ENCODE assay signal across 16 cellular contexts in the genomic region with DNA sequence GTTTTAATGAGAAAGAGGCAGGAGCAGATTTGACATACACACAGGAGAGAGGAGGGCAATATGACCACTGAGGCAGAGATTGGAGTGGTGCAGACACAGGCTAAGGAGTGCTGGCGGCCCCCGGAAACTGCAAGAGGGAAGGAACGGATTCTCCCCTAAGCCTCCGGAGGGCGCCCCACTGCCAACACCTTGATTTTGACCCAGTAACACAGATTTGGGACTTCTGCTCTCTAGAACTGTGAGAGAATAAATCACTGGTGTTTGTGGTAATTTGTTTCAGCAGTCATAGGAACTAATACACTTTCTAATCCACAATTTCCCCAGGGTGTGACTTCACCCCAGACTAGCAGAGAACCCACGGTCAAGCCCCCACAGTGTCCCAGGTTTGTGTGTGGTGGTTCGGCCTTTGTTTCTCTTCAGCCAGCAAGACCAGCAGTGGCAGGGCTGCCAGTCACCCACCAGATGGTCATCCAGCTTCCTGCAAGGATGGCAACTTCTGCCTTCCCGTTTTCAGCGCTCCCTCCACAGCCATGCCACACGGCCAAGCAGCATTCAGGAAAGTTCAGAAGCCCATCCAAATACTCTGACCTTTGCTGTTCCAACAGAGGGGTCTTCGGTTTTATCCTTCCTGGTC. TPM values are rescaled to one million over a fixed set of nuclear protein-coding genes. Genes with fewer than 3 reads are reported as not detected.
DNase-seq lines count a peak whose midpoint lies in the region; TF ChIP-seq lines count a peak whose summit lies in the region.
"Had no signal": no experiment of that assay in that cellular context is flagged by ENCODE, and none has a peak within 500 bp of the region (broad histone marks: within the 10 kb centered on the region; RNA-seq: fewer than 3 reads in every experiment).

No MANE protein-coding gene starts in this region.

- no peaks in the 10 kb centered on the region for H3K9me3 Mint-ChIP-seq in activated naive CD4-positive, alpha-beta T cell treated with anti-CD3 and anti-CD28 coated beads for 36 hours
- H3K9me3 Mint-ChIP-seq: activated naive CD4-positive, alpha-beta T cell treated with anti-CD3 and anti-CD28 coated beads, Interleukin-2, amount 50 U/mL, for 72 hours; natural killer cell had no signal

- CTCF ChIA-PET in activated naive CD4-positive, alpha-beta T cell treated with anti-CD3 and anti-CD28 coated beads for 36 hours (lab: Charles Lee): interaction anchor here (0.7 to 1.2 kb wide), 3 partner anchors 25 to 449 kb away, joined by 3 to 6 read pairs (median 4); no protein-coding TSS in a partner anchor

- no peak overlapping the region for H3K4me3 Mint-ChIP-seq in activated naive CD4-positive, alpha-beta T cell treated with anti-CD3 and anti-CD28 coated beads for 36 hours
- H3K4me3 Mint-ChIP-seq: natural killer cell, T-helper 17 cell had no signal

- intact Hi-C loops in activated naive CD4-positive, alpha-beta T cell treated with anti-CD3 and anti-CD28 coated beads for 36 hours (cut with micrococcal nuclease): no loop called here

- H3K4me3 ChIP-seq in cardiac fibroblast (replicated peaks in 1 of 2; ENCODE audit: low read depth in 2 of 2, low read length in 2 of 2): no peak overlapping the region
- H3K4me3 ChIP-seq: skin epidermis, transverse colon had no signal

- H3K36me3 Mint-ChIP-seq in activated naive CD4-positive, alpha-beta T cell treated with anti-CD3 and anti-CD28 coated beads for 36 hours (ENCODE audit: low read depth): no peaks in the 10 kb centered on the region
- H3K36me3 Mint-ChIP-seq: activated naive CD4-positive, alpha-beta T cell treated with anti-CD3 and anti-CD28 coated beads, Interleukin-2, amount 50 U/mL, for 72 hours; natural killer cell had no signal

- no peak overlapping the region for H3K27ac Mint-ChIP-seq in activated naive CD4-positive, alpha-beta T cell treated with anti-CD3 and anti-CD28 coated beads for 36 hours
- H3K27ac Mint-ChIP-seq: activated naive CD4-positive, alpha-beta T cell treated with anti-CD3 and anti-CD28 coated beads, Interleukin-2, amount 50 U/mL, for 72 hours; natural killer cell; T-helper 17 cell had no signal

- H3K4me1 Mint-ChIP-seq in activated naive CD4-positive, alpha-beta T cell treated with anti-CD3 and anti-CD28 coated beads for 36 hours (ENCODE audit: low read depth): no peaks in the 10 kb centered on the region
- H3K4me1 Mint-ChIP-seq: natural killer cell had no signal

- peak; percentile 39 for TF ChIP-seq CTCF in cardiac fibroblast (IDR thresholded peaks at IDR 0.05; ENCODE audit: low read depth, low read length)

- H3K27me3 Mint-ChIP-seq in activated naive CD4-positive, alpha-beta T cell treated with anti-CD3 and anti-CD28 coated beads for 36 hours (ENCODE audit: low read depth): no peaks in the 10 kb centered on the region

- peak; percentile 44 for DNase-seq in activated naive CD4-positive, alpha-beta T cell treated with anti-CD3 and anti-CD28 coated beads for 36 hours
- no peak for DNase-seq in activated naive CD4-positive, alpha-beta T cell treated with Interleukin-2 at 50 U/mL for 16 hours
- DNase-seq in LHCN-M2 (ENCODE audit: low read depth) (peak; percentile 6), cardiac fibroblast (ENCODE audit: low read depth in 2 of 2) (no peak), NCI-H526 (lab: John Stamatoyannopoulos, UW) (no peak), NCI-H446 treated with DMSO at 0.1 percent for 48 hours (lab: John Stamatoyannopoulos, UW) (no peak), NCI-H2081 treated with DMSO at 0.1 percent for 48 hours (lab: John Stamatoyannopoulos, UW) (no peak)
- peak; percentile 51 for DNase-seq in stimulated activated CD8-positive, alpha-beta memory T cell treated with anti-CD3 and anti-CD28 coated beads, Interleukin-4, amount 100 ng/mL, for 48 hours
- DNase-seq: AML-193, foreskin melanocyte, natural killer cell, NCI-H187, T-helper 17 cell, transverse colon had no signal

RNA-seq across cellular contexts. Expression of a gene that starts 23.6 kb away (rescaled TPM):
- 10 to 100 TPM; 21.9 to 24.9 TPM for total RNA-seq in activated naive CD4-positive, alpha-beta T cell treated with anti-CD3 and anti-CD28 coated beads for 36 hours
- total RNA-seq in LHCN-M2 (2014; rRNA removed): 355 and 417 TPM in 2 replicates
- polyA plus RNA-seq in LHCN-M2 (2012): 146 TPM

Comparison
In these comparisons a context has a peak if more than half of its experiments do, and no peak if none do; other contexts are left out.
1. DNase-seq: peak in activated naive CD4-positive, alpha-beta T cell treated with anti-CD3 and anti-CD28 coated beads for 36 hours (single experiment), LHCN-M2 (single experiment) and stimulated activated CD8-positive, alpha-beta memory T cell treated with anti-CD3 and anti-CD28 coated beads, Interleukin-4, amount 100 ng/mL, for 48 hours (single experiment); none in activated naive CD4-positive, alpha-beta T cell treated with Interleukin-2 at 50 U/mL for 16 hours (single experiment), cardiac fibroblast (0 of 2), NCI-H526 (0 of 2), NCI-H446 treated with DMSO at 0.1 percent for 48 hours (single experiment) and NCI-H2081 treated with DMSO at 0.1 percent for 48 hours (single experiment).
2. RNA of a gene that starts 23.6 kb away (total RNA-seq): 355 to 417 TPM in LHCN-M2; 21.9 to 24.9 TPM in activated naive CD4-positive, alpha-beta T cell treated with anti-CD3 and anti-CD28 coated beads for 36 hours; every median in the first group is over 10 times any median in the second.